Comparison of ENCODE assay signal across 1 cellular context in genomic region chr11:536841-537621, GRCh38.
TF ChIP-seq lines count a peak whose summit lies in the region.

LRRC56 (plus strand) TSS chr11:537527; CDS start chr11:540685, 3,158 bp downstream.

TF ChIP-seq in GM12878, 131 proteins besides CTCF, POLR2A, EP300 and RAD21 (continued from another document and continues in another):
- TF ChIP-seq BCLAF1 (IDR thresholded peaks at IDR 0.05) (no peak), REST (IDR thresholded peaks at IDR 0.05; ENCODE audit: low read depth, low read length) (no peak), E2F4 (IDR thresholded peaks at IDR 0.05; ENCODE audit: low read depth, low read length) (no peak), SMC3 (IDR thresholded peaks at IDR 0.05; ENCODE audit: borderline replicate concordance, low read length) (no peak), HCFC1 (IDR thresholded peaks at IDR 0.05; ENCODE audit: low read length) (no peak; the same call in 1 of the 2 replicates), FOXK2 (IDR thresholded peaks at IDR 0.05) (no peak), MXI1 (IDR thresholded peaks at IDR 0.05; ENCODE audit: low read depth, low read length) (peak; percentile 98), KDM1A (IDR thresholded peaks at IDR 0.05; ENCODE audit: borderline replicate concordance) (no peak), STAT3 (IDR thresholded peaks at IDR 0.05; ENCODE audit: low read depth, low read length) (no peak), PML (IDR thresholded peaks at IDR 0.05; ENCODE audit: low read length) (no peak), NR2C2 (IDR thresholded peaks at IDR 0.05; ENCODE audit: borderline replicate concordance, control insufficient read depth, insufficient read length, low read depth) (no peak), IKZF2 (IDR thresholded peaks at IDR 0.05) (peak; percentile 56; a peak in 3 of 4 replicates), ZNF592 (IDR thresholded peaks at IDR 0.05) (no peak), MYC (IDR thresholded peaks at IDR 0.05; ENCODE audit: insufficient read depth, insufficient read length, insufficient replicate concordance, low read length, severe bottlenecking) (no peak), NFXL1 (IDR thresholded peaks at IDR 0.05; ENCODE audit: borderline replicate concordance) (no peak), CUX1 (IDR thresholded peaks at IDR 0.05; ENCODE audit: insufficient replicate concordance, low read depth, low read length) (no peak), SIN3A (IDR thresholded peaks at IDR 0.05; ENCODE audit: low read depth, low read length) (peak; percentile 75; the same call in 1 of the 2 replicates), ATF3 (IDR thresholded peaks at IDR 0.05; ENCODE audit: borderline replicate concordance, extremely low read depth, low read depth, low read length) (peak; percentile 65; the same call in 1 of the 2 replicates), SPI1 (IDR thresholded peaks at IDR 0.05; ENCODE audit: borderline replicate concordance, insufficient read depth, low read depth, low read length) (no peak), CBX5 (IDR thresholded peaks at IDR 0.05; ENCODE audit: low read depth) (no peak), EED (IDR thresholded peaks at IDR 0.05; ENCODE audit: low read depth) (no peak), CREB1 (IDR thresholded peaks at IDR 0.05; ENCODE audit: low read depth) (peak; percentile 44; the same call in 1 of the 2 replicates), ZBTB4 (CRISPR knock-in tag; IDR thresholded peaks at IDR 0.05) (no peak), ZNF384 (IDR thresholded peaks at IDR 0.05; ENCODE audit: borderline replicate concordance, low read depth, low read length) (no peak), POLR2AphosphoS2 (IDR thresholded peaks at IDR 0.05; ENCODE audit: low read depth, low read length) (no peak), SUZ12 (IDR thresholded peaks at IDR 0.05; ENCODE audit: unreplicated experiment) (no peak), IRF3 (IDR thresholded peaks at IDR 0.05) (peak; percentile 8; the same call in 1 of the 2 replicates), ZBTB33 (IDR thresholded peaks at IDR 0.05) (no peak), RELA (IDR thresholded peaks at IDR 0.05; ENCODE audit: borderline replicate concordance, partially characterized antibody) (peak; percentile 78), ZNF274 (IDR thresholded peaks at IDR 0.05; ENCODE audit: insufficient read depth, insufficient read length) (no peak), HDGF (IDR thresholded peaks at IDR 0.05) (peak; percentile 77)
